26 cellular contexts compared by ENCODE assay signal in the genomic region with DNA sequence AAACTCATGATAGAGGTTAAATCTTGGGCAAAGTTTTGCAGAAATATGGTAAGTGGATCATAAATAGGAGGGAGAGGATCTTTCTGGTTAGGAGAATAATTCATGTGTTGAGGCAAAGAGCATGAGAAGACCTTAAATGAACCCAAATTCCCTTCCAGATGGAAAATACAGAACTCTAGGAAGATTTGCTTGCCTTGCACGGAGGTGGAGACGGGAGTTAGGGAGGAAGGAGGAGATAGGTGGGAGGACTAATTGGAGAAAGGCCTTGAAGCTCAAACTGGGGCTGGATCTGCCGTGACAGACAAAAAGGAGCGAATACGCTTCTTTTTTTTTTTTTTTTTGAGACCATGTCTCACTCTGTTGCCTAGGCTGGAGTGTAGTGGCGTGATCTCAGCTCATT. TPM values are rescaled to one million over a fixed set of nuclear protein-coding genes. Genes with fewer than 3 reads are reported as not detected.
DNase-seq lines count a peak whose midpoint lies in the region; TF ChIP-seq lines count a peak whose summit lies in the region.
"Had no signal": no experiment of that assay in that cellular context is flagged by ENCODE, and none has a peak within 500 bp of the region (broad histone marks: within the 10 kb centered on the region; RNA-seq: fewer than 3 reads in every experiment).

No MANE protein-coding gene starts in this region.

- H3K36me3 ChIP-seq in HEK293 (ENCODE audit: control insufficient read depth in 2 of 2, insufficient read depth in 1 of 2, low read length in 2 of 2) (no peaks in the 10 kb centered on the region; a peak in 1 of 3 replicates), ascending aorta (no peaks in the 10 kb centered on the region), uterus (no peaks in the 10 kb centered on the region)
- H3K36me3 ChIP-seq: BLaER1 had no signal

- H3K36me3 Mint-ChIP-seq in osteocyte (ENCODE audit: unreplicated experiment): no peaks in the 10 kb centered on the region

- intact Hi-C loops in ascending aorta (cut with DNase I) (loop anchor here (5.0 kb wide), 1 partner anchor 170 kb away; no protein-coding TSS in a partner anchor), uterus (cut with DNase I; ENCODE audit: low total_unique reads) (no loop called here)

- H3K4me3 Mint-ChIP-seq in osteocyte (ENCODE audit: unreplicated experiment): no peak overlapping the region
- H3K4me3 Mint-ChIP-seq: CD4-positive, alpha-beta T cell; H9 had no signal

- H3K4me1 Mint-ChIP-seq in osteocyte (ENCODE audit: unreplicated experiment): peaks cover 74% of the 10 kb centered on the region

- no peaks in the 10 kb centered on the region for H3K9me3 Mint-ChIP-seq in osteocyte (ENCODE audit: unreplicated experiment)
- H3K9me3 Mint-ChIP-seq: CD4-positive, alpha-beta T cell; H9 had no signal

- DNase-seq in ascending aorta (ENCODE audit: low spot score in 2 of 2): no peak
- no peak for DNase-seq in osteocyte (ENCODE audit: extremely low spot score, unreplicated experiment)
- DNase-seq in uterus: no peak
- DNase-seq in HuH-7.5 (ENCODE audit: low spot score): no peak
- DNase-seq in occipital lobe (lab: John Stamatoyannopoulos, UW): no peak
- no peak for DNase-seq in NCI-H524 (lab: John Stamatoyannopoulos, UW)
- DNase-seq: ACHN; CD4-positive, alpha-beta T cell; COR-L47; DND-41; GM23248; H9; MM.1S; NCI-H1092; NCI-H1436 treated with DMSO at 0.1 percent for 48 hours; NCI-H2029; NCI-H226; NCI-H510A treated with DMSO at 0.1 percent for 48 hours; NCI-H774; SHP77 had no signal

- no peak for TF ChIP-seq POLR2A in uterus (IDR thresholded peaks at IDR 0.05)

- no peaks in the 10 kb centered on the region for H3K27me3 Mint-ChIP-seq in osteocyte (ENCODE audit: unreplicated experiment)

- POLR2A ChIA-PET in HEK293 (lab: Yijun Ruan, JAX): interaction anchor here (1.0 to 1.1 kb wide), 2 partner anchors 52 to 105 kb away, joined by 3 to 5 read pairs; no protein-coding TSS in a partner anchor

- no peak overlapping the region for H3K4me3 ChIP-seq in HEK293 (ENCODE audit: low read depth, low read length)
- no peak overlapping the region for H3K4me3 ChIP-seq in ascending aorta
- H3K4me3 ChIP-seq in uterus: no peak overlapping the region
- H3K4me3 ChIP-seq: BLaER1, GM12878 had no signal

- H3K27ac Mint-ChIP-seq in osteocyte (ENCODE audit: unreplicated experiment): peak overlapping the region; percentile 37
- H3K27ac Mint-ChIP-seq: CD4-positive, alpha-beta T cell; H9 had no signal

- H3K4me1 ChIP-seq in HEK293 (ENCODE audit: control insufficient read depth, insufficient read depth, low read length) (peaks cover 17% of the 10 kb centered on the region), ascending aorta (peaks cover 5 to 46% of the 10 kb centered on the region in 2 donors), uterus (peaks cover 0 to 8% of the 10 kb centered on the region in 2 donors)
- H3K4me1 ChIP-seq: BLaER1 had no signal

- TF ChIP-seq CTCF in HEK293 (tag by site-specific recombination; IDR thresholded peaks at IDR 0.05) (no peak), ascending aorta (IDR thresholded peaks at IDR 0.05) (no peak), osteocyte (IDR thresholded peaks at IDR 0.05) (no peak), uterus (IDR thresholded peaks at IDR 0.05) (no peak)

- CTCF ChIA-PET in HEK293 (lab: Yijun Ruan, JAX): interaction anchor here (0.8 to 1.1 kb wide), 2 partner anchors 107 to 108 kb away, joined by 3 to 5 read pairs; no protein-coding TSS in a partner anchor

- no peaks in the 10 kb centered on the region for H3K9me3 ChIP-seq in HEK293 (ENCODE audit: control insufficient read depth, insufficient read depth, low read depth, low read length)
- H3K9me3 ChIP-seq in ascending aorta: no peaks in the 10 kb centered on the region
- H3K9me3 ChIP-seq in uterus: no peaks in the 10 kb centered on the region
- H3K9me3 ChIP-seq: BLaER1 had no signal

- no peaks in the 10 kb centered on the region for H3K27me3 ChIP-seq in ascending aorta
- H3K27me3 ChIP-seq in uterus: no peaks in the 10 kb centered on the region

- H3K27ac ChIP-seq in HEK293 (ENCODE audit: extremely low read depth, low read depth, low read length): no peak overlapping the region
- peak overlapping the region; percentile 93 to 96 for H3K27ac ChIP-seq in ascending aorta
- peak overlapping the region; percentile 91 to 94 for H3K27ac ChIP-seq in uterus
- H3K27ac ChIP-seq: BLaER1 had no signal

TF ChIP-seq in HEK293, 187 proteins besides CTCF, POLR2A, EP300 and RAD21:
- TF ChIP-seq ZFHX2 (tag by site-specific recombination; conservative IDR thresholded peaks at IDR 0.05) (0 out of 2 replicates have a peak, but pooled peaks have one; percentile 30), GFI1B (tag by site-specific recombination; IDR thresholded peaks at IDR 0.05) (no peak), WT1 (tag by site-specific recombination; IDR thresholded peaks at IDR 0.05) (peak; percentile 82)
TF ChIP-seq in HEK293: peak in this region for 2.

RNA-seq across cellular contexts. Expression of a gene that starts 5.9 kb away (rescaled TPM):
- total RNA-seq in ascending aorta (23.8 TPM), osteocyte (25.7 and 27.3 TPM in 2 replicates), uterus (10 to 100 TPM in 3 of 4 donors, 1 to 10 TPM in 1; 2.0 to 13.2 (median 12.4) TPM), occipital lobe (0.31 TPM)

RNA-seq across cellular contexts. Expression of a gene that starts 54.7 kb away (rescaled TPM):
- total RNA-seq in ascending aorta (not detected), osteocyte (not detected in 2 replicates), uterus (not detected), occipital lobe (not detected)
- total RNA-seq: CD4-positive, alpha-beta T cell; GM23248; H9; LHCN-M2; OCI-LY7; RPMI7951 had no signal
